8 cellular contexts compared by ENCODE assay signal in the genomic region with DNA sequence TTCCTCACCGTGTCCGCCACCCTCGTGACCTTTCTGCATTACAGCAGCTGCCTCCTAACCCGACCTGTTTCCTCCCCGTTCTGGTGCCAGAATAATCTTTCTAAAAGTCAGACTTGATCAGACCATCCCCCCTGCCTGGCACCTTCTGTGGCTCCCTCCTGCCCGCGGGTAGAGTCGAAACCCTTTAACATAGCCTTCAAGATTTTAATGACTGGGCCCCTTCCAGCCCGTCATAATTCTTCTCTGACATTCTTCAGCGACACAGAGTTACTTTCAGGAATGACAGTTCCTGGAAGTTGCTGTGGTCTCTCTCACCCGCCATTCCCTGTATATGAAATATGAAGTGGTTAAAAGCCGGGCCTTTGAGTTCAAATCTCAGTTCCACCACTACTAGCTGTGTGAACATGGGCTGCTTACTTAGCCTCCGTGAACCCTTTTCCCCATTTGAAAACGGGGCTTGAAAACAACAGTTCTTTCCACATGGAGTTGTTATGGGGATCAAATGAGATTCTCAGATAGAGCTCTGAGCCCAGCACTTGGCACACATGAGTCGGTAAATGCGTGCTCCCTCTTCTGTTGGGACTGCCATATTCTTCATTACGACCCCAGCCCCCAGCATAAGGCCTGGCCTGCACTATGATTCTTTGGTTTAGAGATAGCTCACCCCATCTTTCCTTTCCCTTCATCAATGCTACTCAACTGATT. TPM values are rescaled to one million over a fixed set of nuclear protein-coding genes. Genes with fewer than 3 reads are reported as not detected.
DNase-seq lines count a peak whose midpoint lies in the region; ATAC-seq and TF ChIP-seq lines count a peak whose summit lies in the region.

No MANE protein-coding gene starts in this region.

- no peak for ATAC-seq in HG02571 (IDR thresholded peaks at IDR 0.05; ENCODE audit: unreplicated experiment)

- in situ Hi-C loops in HAP-1 (cut with MboI; ENCODE audit: low sequenced_read_pairs) = no loop called here

- intact Hi-C loops in ovary (cut with DNase I) = loop anchor here in 1 of 4 donors (10.0 kb wide), 1 partner anchor 352 kb away; no protein-coding TSS in a partner anchor

- no peak for DNase-seq in BE2C
- peak in 1 of 2 experiments; percentile 19 for DNase-seq in HAP-1 (ENCODE audit: low spot score in 2 of 2)
- DNase-seq in fibroblast of peridontal ligament (ENCODE audit: extremely low read depth) = peak; percentile 25
- DNase-seq in ovary = peak in 1 of 5 donors; percentile 8
- no peak for DNase-seq in NCI-H524 treated with DMSO at 0.1 percent for 48 hours (lab: John Stamatoyannopoulos, UW)
- DNase-seq in NCI-H2196 treated with DMSO at 0.1 percent for 48 hours (lab: John Stamatoyannopoulos, UW; ENCODE audit: unreplicated experiment) = no peak

- H3K36me3 ChIP-seq in BE2C (peaks cover 14% of the 10 kb centered on the region), HAP-1 (replicated peaks) (peaks cover 21% of the 10 kb centered on the region), ovary (no peaks in the 10 kb centered on the region)

- no peaks in the 10 kb centered on the region for H3K9me3 ChIP-seq in BE2C
- H3K9me3 ChIP-seq in HAP-1 = no peaks in the 10 kb centered on the region
- no peaks in the 10 kb centered on the region for H3K9me3 ChIP-seq in ovary

- TF ChIP-seq CTCF in BE2C (IDR thresholded peaks at IDR 0.05; ENCODE audit: low read depth, low read length) (no peak), VCaP (conservative IDR thresholded peaks at IDR 0.05) (no peak), ovary (IDR thresholded peaks at IDR 0.05) (no peak)

- H3K4me1 ChIP-seq in BE2C (no peaks in the 10 kb centered on the region), HAP-1 (peaks cover 10% of the 10 kb centered on the region), ovary (ENCODE audit: insufficient read depth) (peaks cover 1% of the 10 kb centered on the region)

- 3 to 8% (median 5%) methylated on average over 17 of the region's 17 CpGs for WGBS in ovary, 3 donors

- TF ChIP-seq POLR2A in ovary (IDR thresholded peaks at IDR 0.05) = no peak

- H3K4me3 ChIP-seq in BE2C (ENCODE audit: low read depth, low read length) (peak overlapping the region; percentile 96), HAP-1 (peak overlapping the region; percentile 89), ovary (peak overlapping the region; percentile 95)

- peak overlapping the region; percentile 78 for H3K27ac ChIP-seq in VCaP
- H3K27ac ChIP-seq in ovary = peak overlapping the region; percentile 40 to 79

- no peaks in the 10 kb centered on the region for H3K27me3 ChIP-seq in BE2C
- H3K27me3 ChIP-seq in HAP-1 (ENCODE audit: low read depth) = no peaks in the 10 kb centered on the region
- H3K27me3 ChIP-seq in ovary = no peaks in the 10 kb centered on the region

- no peak for TF ChIP-seq EP300 in ovary (IDR thresholded peaks at IDR 0.05)

RNA-seq across cellular contexts. Expression of a gene that starts 0.7 kb away (rescaled TPM):
- 83.3 TPM for polyA plus RNA-seq in BE2C (2012; ENCODE audit: insufficient read depth, insufficient read length, low read depth)
- 10 to 100 TPM; 24.1 to 43.8 (median 33.8) TPM for total RNA-seq in ovary
- polyA plus RNA-seq in ovary = 10 to 100 TPM; 28.3 to 41.5 TPM
